In the genomic region with DNA sequence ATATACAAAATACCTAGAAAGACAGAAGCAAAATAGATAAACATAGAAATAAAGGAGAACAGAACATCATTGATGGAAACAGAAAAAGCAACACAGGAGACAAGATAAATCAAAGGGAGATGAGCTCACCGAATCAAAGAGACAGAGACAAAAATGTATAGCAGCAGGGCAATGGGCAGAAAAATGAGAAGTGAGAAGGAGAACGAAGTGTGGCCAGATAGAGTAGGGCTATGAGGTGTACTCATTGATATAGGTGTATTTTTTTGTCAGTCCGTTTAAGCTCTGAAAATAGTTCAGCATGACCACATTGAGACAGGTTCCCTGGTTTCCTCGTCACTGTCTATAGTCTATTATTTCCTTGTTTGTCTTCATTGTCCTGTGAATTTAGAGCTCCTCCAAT, we compare ENCODE assay signal across 14 cellular contexts. TPM values are rescaled to one million over a fixed set of nuclear protein-coding genes. Genes with fewer than 3 reads are reported as not detected.
A peak's percentile ranks its signal among the peaks of the same experiment; 100 is the strongest.
DNase-seq lines count a peak whose midpoint lies in the region; ATAC-seq and TF ChIP-seq lines count a peak whose summit lies in the region.
"Had no signal": no experiment of that assay in that cellular context is flagged by ENCODE, and none has a peak within 500 bp of the region (broad histone marks: within the 10 kb centered on the region; RNA-seq: fewer than 3 reads in every experiment).

No MANE protein-coding gene starts in this region.

- no peak overlapping the region for H3K4me3 ChIP-seq in BE2C (ENCODE audit: low read depth, low read length)
- H3K4me3 ChIP-seq in thyroid gland (replicated peaks in 1 of 3) = no peak overlapping the region
- H3K4me3 ChIP-seq: vagina had no signal

- H3K4me3 Mint-ChIP-seq in activated naive CD4-positive, alpha-beta T cell treated with anti-CD3 and anti-CD28 coated beads, Interleukin-2, amount 50 U/mL, for 24 hours = no peak overlapping the region
- peak overlapping the region; percentile 17 for H3K4me3 Mint-ChIP-seq in activated B cell treated with CpG ODN at 0.5 μM for 24 hours

- TF ChIP-seq POLR2A in thyroid gland (IDR thresholded peaks at IDR 0.05) = no peak

- no peaks in the 10 kb centered on the region for H3K9me3 Mint-ChIP-seq in activated naive CD4-positive, alpha-beta T cell treated with anti-CD3 and anti-CD28 coated beads, Interleukin-2, amount 50 U/mL, for 24 hours
- peaks cover 27% of the 10 kb centered on the region for H3K9me3 Mint-ChIP-seq in activated B cell treated with CpG ODN at 0.5 μM for 24 hours

- H3K27ac Mint-ChIP-seq in activated naive CD4-positive, alpha-beta T cell treated with anti-CD3 and anti-CD28 coated beads, Interleukin-2, amount 50 U/mL, for 24 hours = peak overlapping the region; percentile 81
- H3K27ac Mint-ChIP-seq in activated B cell treated with CpG ODN at 0.5 μM for 24 hours = peak overlapping the region; percentile 89

- peaks cover 52% of the 10 kb centered on the region for H3K4me1 Mint-ChIP-seq in activated naive CD4-positive, alpha-beta T cell treated with anti-CD3 and anti-CD28 coated beads, Interleukin-2, amount 50 U/mL, for 24 hours
- peaks cover 60% of the 10 kb centered on the region for H3K4me1 Mint-ChIP-seq in activated B cell treated with CpG ODN at 0.5 μM for 24 hours

- H3K9me3 ChIP-seq in BE2C (peaks cover 2% of the 10 kb centered on the region; the same call in 1 of the 2 replicates), thyroid gland (no peaks in the 10 kb centered on the region)
- H3K9me3 ChIP-seq: vagina had no signal

- peaks cover 50% of the 10 kb centered on the region for H3K36me3 Mint-ChIP-seq in activated naive CD4-positive, alpha-beta T cell treated with anti-CD3 and anti-CD28 coated beads, Interleukin-2, amount 50 U/mL, for 24 hours
- peaks cover 92% of the 10 kb centered on the region for H3K36me3 Mint-ChIP-seq in activated B cell treated with CpG ODN at 0.5 μM for 24 hours (ENCODE audit: low read depth)

- no peak overlapping the region for H3K27ac ChIP-seq in thyroid gland
- H3K27ac ChIP-seq: vagina had no signal

- POLR2A ChIA-PET in activated B cell treated with CpG ODN at 0.5 μM for 24 hours (lab: Charles Lee) = interaction anchor here (0.5 to 2.3 kb wide), 14 partner anchors 9 to 189 kb away, joined by 3 to 33 read pairs (median 8); a partner anchor contains a TSS

- DNase-seq in activated naive CD4-positive, alpha-beta T cell treated with Interleukin-2 at 50 U/mL for 16 hours = no peak
- DNase-seq in activated B cell treated with CpG ODN at 0.5 μM for 24 hours (no peak), BE2C (no peak), H4 (ENCODE audit: low spot score) (no peak), thyroid gland (no peak)
- DNase-seq: activated T-cell treated with anti-CD3 and anti-CD28 coated beads, Interleukin-2, amount 50 U/mL, for 1 hour; midbrain; NCI-H146; NCI-H526 treated with DMSO at 0.1 percent for 48 hours; stimulated activated CD8-positive, alpha-beta memory T cell treated with anti-CD3 and anti-CD28 coated beads, Interleukin-4, amount 100 ng/mL, for 48 hours had no signal

- TF ChIP-seq CTCF in activated B cell treated with CpG ODN at 0.5 μM for 24 hours (IDR thresholded peaks at IDR 0.05) = no peak
- no peak for TF ChIP-seq CTCF in BE2C (IDR thresholded peaks at IDR 0.05; ENCODE audit: low read depth, low read length)
- no peak for TF ChIP-seq CTCF in thyroid gland (IDR thresholded peaks at IDR 0.05)

- no peaks in the 10 kb centered on the region for H3K27me3 Mint-ChIP-seq in activated naive CD4-positive, alpha-beta T cell treated with anti-CD3 and anti-CD28 coated beads, Interleukin-2, amount 50 U/mL, for 24 hours
- no peaks in the 10 kb centered on the region for H3K27me3 Mint-ChIP-seq in activated B cell treated with CpG ODN at 0.5 μM for 24 hours

- H3K4me1 ChIP-seq in BE2C (no peaks in the 10 kb centered on the region), thyroid gland (no peaks in the 10 kb centered on the region)
- H3K4me1 ChIP-seq: vagina had no signal

- 76 to 82% methylated on average over 4 of the region's 4 CpGs for WGBS in thyroid gland, 2 donors

- ATAC-seq in GM21717 (IDR thresholded peaks at IDR 0.05; ENCODE audit: unreplicated experiment) = peak; percentile 46
- peak; percentile 41 for ATAC-seq in activated B cell treated with CpG ODN at 0.5 μM for 24 hours (ENCODE audit: low read depth)
- no peak for ATAC-seq in GM21737 (IDR thresholded peaks at IDR 0.05; ENCODE audit: unreplicated experiment)

- CTCF ChIA-PET in activated B cell treated with CpG ODN at 0.5 μM for 24 hours (lab: Charles Lee) = interaction anchor here (0.9 to 2.7 kb wide), 4 partner anchors 22 to 268 kb away, joined by 3 to 12 read pairs (median 5); no protein-coding TSS in a partner anchor

- H3K36me3 ChIP-seq in BE2C (no peaks in the 10 kb centered on the region), thyroid gland (peaks cover 37 to 44% of the 10 kb centered on the region in 2 donors)

- intact Hi-C loops in activated B cell treated with CpG ODN at 0.5 μM for 24 hours (cut with micrococcal nuclease) (loop anchor here (5.0 kb wide), 3 partner anchors 34 to 204 kb away; no protein-coding TSS in a partner anchor), thyroid gland (cut with DNase I) (no loop called here)

- H3K27me3 ChIP-seq in BE2C = no peaks in the 10 kb centered on the region
- no peaks in the 10 kb centered on the region for H3K27me3 ChIP-seq in thyroid gland
- H3K27me3 ChIP-seq: vagina had no signal

RNA-seq across cellular contexts. Expression of a gene that starts 55.1 kb away (rescaled TPM):
- 369 and 433 TPM in 2 replicates for total RNA-seq in activated B cell treated with CpG ODN at 0.5 μM for 24 hours
- 0.79 TPM for polyA plus RNA-seq in BE2C (2012; ENCODE audit: insufficient read depth, insufficient read length, low read depth)
- total RNA-seq in H4 (2014; rRNA removed; shearing (Covaris generic)) = 45.0 and 63.1 TPM in 2 replicates
- total RNA-seq in thyroid gland = 100 to 1,000 TPM in 2 of 4 donors, 10 to 100 TPM in 2; 84.0 to 151 (median 98.0) TPM
